ENCODE assay signal across 10 cellular contexts in the genomic region with DNA sequence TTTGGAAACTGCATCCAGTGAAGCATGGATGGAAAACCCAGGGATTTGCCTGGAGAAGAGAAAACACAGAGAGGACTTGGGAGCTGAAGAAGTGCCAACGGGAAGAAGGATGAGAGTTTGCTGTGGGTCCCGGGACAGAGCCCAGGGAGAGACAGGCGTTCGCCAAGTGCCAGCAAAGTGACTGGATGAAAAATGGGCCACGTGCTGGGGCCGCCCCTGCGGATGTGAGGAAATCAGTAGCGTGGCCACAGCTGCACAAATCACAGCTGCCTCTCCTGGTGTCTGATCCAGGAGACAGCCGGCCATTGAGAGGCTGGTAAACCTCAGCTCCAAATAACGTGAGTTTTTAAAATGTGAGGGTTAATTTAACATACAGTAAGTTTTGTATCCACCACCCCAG.
A peak's percentile ranks its signal among the peaks of the same experiment; 100 is the strongest.
DNase-seq lines count a peak whose midpoint lies in the region; ATAC-seq, FAIRE-seq and TF ChIP-seq lines count a peak whose summit lies in the region.
"Had no signal": no experiment of that assay in that cellular context is flagged by ENCODE, and none has a peak within 500 bp of the region (broad histone marks: within the 10 kb centered on the region; RNA-seq: fewer than 3 reads in every experiment).

No MANE protein-coding gene starts in this region.

- no peak for FAIRE-seq in K562 (lab: Jason Lieb, UNC)

- H3K23ac ChIP-seq in mesendoderm (ENCODE audit: low read length) = no peak overlapping the region

- no peak for TF ChIP-seq EP300 in K562 (IDR thresholded peaks at IDR 0.05; ENCODE audit: low read length)

- TF ChIP-seq CTCF in K562 (IDR thresholded peaks at IDR 0.05 in 2 of 3, conservative IDR thresholded peaks at IDR 0.05 in 1 of 3; ENCODE audit: insufficient read depth in 2 of 3, low read depth in 1 of 3, low read length in 3 of 3) (no peak), upper lobe of right lung (IDR thresholded peaks at IDR 0.05) (no peak)

- 75% methylated on average over 10 of the region's 10 CpGs for WGBS in K562 (ENCODE audit: insufficient coverage, low coverage, missing lambda C conversion rate)
- WGBS in mesendoderm (ENCODE audit: extremely low coverage, insufficient coverage, low lambda C conversion rate) = no CpG with 5 or more reads among the region's 10 CpGs

- H2BK120ac ChIP-seq in mesendoderm (ENCODE audit: low read depth, low read length) = no peak overlapping the region

- no peak overlapping the region for H2BK5ac ChIP-seq in mesendoderm (ENCODE audit: low read length)

- no TSS peak for BruUV-seq in K562 (replicated peaks; lab: Mats Ljungman, UMichigan)

- no peak for TF ChIP-seq RAD21 in K562 (CRISPR knock-in tag; conservative IDR thresholded peaks at IDR 0.05 in 1 of 2, IDR thresholded peaks at IDR 0.05 in 1 of 2)

- H3K79me2 ChIP-seq in K562 (ENCODE audit: control insufficient read depth, insufficient read depth, low read length) = no peaks in the 10 kb centered on the region
- H3K79me2 ChIP-seq in mesendoderm (ENCODE audit: control insufficient read depth, insufficient read depth, low read length) = no peaks in the 10 kb centered on the region

- H3K56ac ChIP-seq in mesendoderm (ENCODE audit: low read length) = peak overlapping the region; percentile 25

- H3K27ac ChIP-seq in K562 (ENCODE audit: extremely low read depth, low read depth, low read length) = peak overlapping the region; percentile 13; the same call in 1 of the 3 replicates
- H3K27ac ChIP-seq in mesendoderm (ENCODE audit: low read depth, low read length) = no peak overlapping the region
- no peak overlapping the region for H3K27ac ChIP-seq in upper lobe of right lung

- in situ Hi-C loops in K562 (cut with MboI) (no loop called here), G401 (cut with HindIII; ENCODE audit: low sequenced_read_pairs) (no loop called here)

- no peaks in the 10 kb centered on the region for H4K20me1 ChIP-seq in K562 (replicated peaks; ENCODE audit: control insufficient read depth, insufficient read depth, low read length)

- peak overlapping the region; percentile 90 for H2AFZ ChIP-seq in K562 (ENCODE audit: low read depth, low read length)

- H3K9ac ChIP-seq in K562 (ENCODE audit: insufficient read depth in 1 of 2, low read depth in 2 of 2, low read length in 2 of 2) = no peak overlapping the region
- H3K9ac ChIP-seq in mesendoderm (ENCODE audit: low read length) = no peak overlapping the region

- H3K36me3 ChIP-seq in K562 (ENCODE audit: control insufficient read depth, insufficient read depth, low read length) (no peaks in the 10 kb centered on the region), mesendoderm (ENCODE audit: control insufficient read depth, insufficient read depth, low read length) (no peaks in the 10 kb centered on the region), upper lobe of right lung (no peaks in the 10 kb centered on the region)

- H2AK5ac ChIP-seq in mesendoderm (ENCODE audit: low read length) = no peak overlapping the region

- H3K4me3 ChIP-seq in K562 = no peak overlapping the region
- H3K4me3 ChIP-seq in mesendoderm (ENCODE audit: low read length) = no peak overlapping the region
- H3K4me3 ChIP-seq in upper lobe of right lung = peak overlapping the region; percentile 10

- H3K9me3 ChIP-seq in K562 (replicated peaks; ENCODE audit: control insufficient read depth, insufficient read depth, low read depth, low read length) (no peaks in the 10 kb centered on the region), upper lobe of right lung (no peaks in the 10 kb centered on the region)

- H4K8ac ChIP-seq in mesendoderm (ENCODE audit: low read depth, low read length) = no peak overlapping the region

- CTCF ChIA-PET in K562 (lab: Yijun Ruan, JAX; ENCODE audit: low intra/inter-chr PET ratio) = interaction anchor here (0.6 kb wide), 1 partner anchor 549 kb away, joined by 3 read pairs; no protein-coding TSS in a partner anchor

- DNase-seq in Right ventricle myocardium inferior (ENCODE audit: missing footprints) (peak; percentile 79), cardiac septum (ENCODE audit: low spot score) (no peak), K562 (ENCODE audit: extremely low read depth in 1 of 4, low spot score in 3 of 4) (no peak), mesendoderm (no peak), upper lobe of right lung (peak; percentile 78), G401 (ENCODE audit: low spot score) (no peak), epidermal melanocyte (ENCODE audit: insufficient read length, low spot score) (no peak)
- DNase-seq: activated T-cell treated with anti-CD3 and anti-CD28 coated beads for 4 hours had no signal

- no peaks in the 10 kb centered on the region for H3K27me3 ChIP-seq in K562 (ENCODE audit: control insufficient read depth in 2 of 2, insufficient read depth in 2 of 2, low read length in 2 of 2)
- no peaks in the 10 kb centered on the region for H3K27me3 ChIP-seq in mesendoderm (ENCODE audit: insufficient read depth, low read length, poor library complexity)
- peaks cover 8% of the 10 kb centered on the region for H3K27me3 ChIP-seq in upper lobe of right lung

- H3K79me1 ChIP-seq in mesendoderm (ENCODE audit: low read length) = no peaks in the 10 kb centered on the region

- peak overlapping the region; percentile 31 for H3K18ac ChIP-seq in mesendoderm (ENCODE audit: low read length)

- H3K9me1 ChIP-seq in K562 (ENCODE audit: control insufficient read depth, insufficient read depth, low read length) = no peaks in the 10 kb centered on the region

- H3K4me1 ChIP-seq in K562 (replicated peaks in 1 of 2; ENCODE audit: control insufficient read depth in 2 of 2, insufficient read depth in 2 of 2, low read length in 2 of 2) = peaks cover 15 to 16% of the 10 kb centered on the region in 2 experiments
- H3K4me1 ChIP-seq in mesendoderm (ENCODE audit: control insufficient read depth, low read depth, low read length) = no peaks in the 10 kb centered on the region
- peaks cover 21% of the 10 kb centered on the region for H3K4me1 ChIP-seq in upper lobe of right lung

- no peak for TF ChIP-seq POLR2A in K562 (conservative IDR thresholded peaks at IDR 0.05)

- intact Hi-C loops in Right ventricle myocardium inferior (cut with DNase I) = no loop called here
- intact Hi-C loops in cardiac septum (cut with DNase I) = no loop called here
- intact Hi-C loops in K562 (cut with micrococcal nuclease) = no loop called here
- intact Hi-C loops in upper lobe of right lung (cut with DNase I) = no loop called here

- H3K4ac ChIP-seq in mesendoderm (ENCODE audit: low read depth, low read length) = no peak overlapping the region

- H2BK15ac ChIP-seq in mesendoderm (replicated peaks; ENCODE audit: low read depth) = no peak overlapping the region

- H4K5ac ChIP-seq in mesendoderm (ENCODE audit: low read length) = no peak overlapping the region

- ATAC-seq in Right ventricle myocardium inferior (peak; percentile 61), K562 (no peak), upper lobe of right lung (peak; percentile 82), HG03520 (IDR thresholded peaks at IDR 0.05; ENCODE audit: unreplicated experiment) (no peak)
- ATAC-seq: stimulated activated memory B cell treated with anti-CD40 and anti-IgM and Interleukin-4, amounts not matched to agents 10 μg/mL and 1 μg/mL and 100 μg/mL, for 72 hours had no signal

- POLR2A ChIA-PET in K562 (lab: Yijun Ruan, JAX) = interaction anchor here (0.8 to 1.2 kb wide), 3 partner anchors 23 to 1188 kb away, joined by 3 to 4 read pairs (median 4); no protein-coding TSS in a partner anchor

- H3K4me2 ChIP-seq in K562 (ENCODE audit: insufficient read depth, low read length) (no peak overlapping the region; the same call in 1 of the 2 replicates), mesendoderm (ENCODE audit: low read length) (no peak overlapping the region)

TF ChIP-seq in K562, 482 proteins besides CTCF, POLR2A, EP300 and RAD21:
- TF ChIP-seq NFIC (IDR thresholded peaks at IDR 0.05) (no peak), PHF21A (IDR thresholded peaks at IDR 0.05; ENCODE audit: borderline replicate concordance, low read depth) (no peak), ETV1 (tag; conservative IDR thresholded peaks at IDR 0.05; ENCODE audit: low read depth) (peak; percentile 43; the same call in 1 of the 2 replicates)
- TF ChIP-seq, protein P1, sequence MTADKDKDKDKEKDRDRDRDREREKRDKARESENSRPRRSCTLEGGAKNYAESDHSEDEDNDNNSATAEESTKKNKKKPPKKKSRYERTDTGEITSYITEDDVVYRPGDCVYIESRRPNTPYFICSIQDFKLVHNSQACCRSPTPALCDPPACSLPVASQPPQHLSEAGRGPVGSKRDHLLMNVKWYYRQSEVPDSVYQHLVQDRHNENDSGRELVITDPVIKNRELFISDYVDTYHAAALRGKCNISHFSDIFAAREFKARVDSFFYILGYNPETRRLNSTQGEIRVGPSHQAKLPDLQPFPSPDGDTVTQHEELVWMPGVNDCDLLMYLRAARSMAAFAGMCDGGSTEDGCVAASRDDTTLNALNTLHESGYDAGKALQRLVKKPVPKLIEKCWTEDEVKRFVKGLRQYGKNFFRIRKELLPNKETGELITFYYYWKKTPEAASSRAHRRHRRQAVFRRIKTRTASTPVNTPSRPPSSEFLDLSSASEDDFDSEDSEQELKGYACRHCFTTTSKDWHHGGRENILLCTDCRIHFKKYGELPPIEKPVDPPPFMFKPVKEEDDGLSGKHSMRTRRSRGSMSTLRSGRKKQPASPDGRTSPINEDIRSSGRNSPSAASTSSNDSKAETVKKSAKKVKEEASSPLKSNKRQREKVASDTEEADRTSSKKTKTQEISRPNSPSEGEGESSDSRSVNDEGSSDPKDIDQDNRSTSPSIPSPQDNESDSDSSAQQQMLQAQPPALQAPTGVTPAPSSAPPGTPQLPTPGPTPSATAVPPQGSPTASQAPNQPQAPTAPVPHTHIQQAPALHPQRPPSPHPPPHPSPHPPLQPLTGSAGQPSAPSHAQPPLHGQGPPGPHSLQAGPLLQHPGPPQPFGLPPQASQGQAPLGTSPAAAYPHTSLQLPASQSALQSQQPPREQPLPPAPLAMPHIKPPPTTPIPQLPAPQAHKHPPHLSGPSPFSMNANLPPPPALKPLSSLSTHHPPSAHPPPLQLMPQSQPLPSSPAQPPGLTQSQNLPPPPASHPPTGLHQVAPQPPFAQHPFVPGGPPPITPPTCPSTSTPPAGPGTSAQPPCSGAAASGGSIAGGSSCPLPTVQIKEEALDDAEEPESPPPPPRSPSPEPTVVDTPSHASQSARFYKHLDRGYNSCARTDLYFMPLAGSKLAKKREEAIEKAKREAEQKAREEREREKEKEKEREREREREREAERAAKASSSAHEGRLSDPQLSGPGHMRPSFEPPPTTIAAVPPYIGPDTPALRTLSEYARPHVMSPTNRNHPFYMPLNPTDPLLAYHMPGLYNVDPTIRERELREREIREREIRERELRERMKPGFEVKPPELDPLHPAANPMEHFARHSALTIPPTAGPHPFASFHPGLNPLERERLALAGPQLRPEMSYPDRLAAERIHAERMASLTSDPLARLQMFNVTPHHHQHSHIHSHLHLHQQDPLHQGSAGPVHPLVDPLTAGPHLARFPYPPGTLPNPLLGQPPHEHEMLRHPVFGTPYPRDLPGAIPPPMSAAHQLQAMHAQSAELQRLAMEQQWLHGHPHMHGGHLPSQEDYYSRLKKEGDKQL (CRISPR knock-in tag; IDR thresholded peaks at IDR 0.05; ENCODE audit: borderline replicate concordance) = no peak

Comparison
In these comparisons a context has a peak if more than half of its experiments do, and no peak if none do; other contexts are left out.
1. DNase-seq: peak in Right ventricle myocardium inferior (single experiment) and upper lobe of right lung (single experiment); none in cardiac septum (single experiment), K562 (0 of 4), mesendoderm (single experiment), G401 (single experiment) and epidermal melanocyte (single experiment).
2. ATAC-seq: peak in Right ventricle myocardium inferior (single experiment) and upper lobe of right lung (single experiment); none in K562 (single experiment) and HG03520 (single experiment).